28 cellular contexts compared by ENCODE assay signal in genomic region chr18:2368102-2368501, GRCh38.
"Had no signal": no experiment of that assay in that cellular context is flagged by ENCODE, and none has a peak within 500 bp of the region (broad histone marks: within the 10 kb centered on the region; RNA-seq: fewer than 3 reads in every experiment).

No MANE protein-coding gene starts in this region.

- H3K36me3 Mint-ChIP-seq: stimulated activated effector memory CD8-positive, alpha-beta T cell treated with anti-CD3 and anti-CD28 coated beads, Interleukin-12 subunit alpha, Interleukin-12 subunit beta, amount 100 ng/mL, for 72 hours; stimulated activated memory B cell treated with anti-CD40 and anti-IgM and Interleukin-4, amounts not matched to agents 10 μg/mL and 1 μg/mL and 100 μg/mL, for 72 hours; stimulated activated naive B cell treated with anti-CD40 and anti-IgM and Interleukin-4, amounts not matched to agents 10 μg/mL and 1 μg/mL and 100 μg/mL, for 72 hours; type B pancreatic cell had no signal

- H3K27me3 Mint-ChIP-seq: type B pancreatic cell had no signal

- DNase-seq: stimulated activated CD4-positive, alpha-beta T cell treated with anti-CD3 and anti-CD28 coated beads, Interleukin-2, amount 100 ng/mL, for 48 hours; stimulated activated CD4-positive, alpha-beta T cell treated with anti-CD3 and anti-CD28 coated beads, Interleukin-4, amount 100 ng/mL, for 1 hour; stimulated activated CD4-positive, alpha-beta T cell treated with anti-CD3 and anti-CD28 coated beads, Interleukin-4, amount 100 ng/mL, for 24 hours; stimulated activated CD4-positive, alpha-beta T cell treated with anti-CD3 and anti-CD28 coated beads, Interleukin-4, amount 100 ng/mL, for 4 hours; stimulated activated CD8-positive, alpha-beta memory T cell treated with anti-CD3 and anti-CD28 coated beads, Interleukin-4, amount 100 ng/mL, for 48 hours; stimulated activated naive B cell treated with anti-CD40 and anti-IgM and Interleukin-4, amounts not matched to agents 10 μg/mL and 1 μg/mL and 100 μg/mL, for 72 hours; stimulated activated naive CD4-positive, alpha-beta T cell; stimulated activated naive CD4-positive, alpha-beta T cell treated with Interleukin-2 at 50 U/mL for 16 hours; stimulated activated naive CD8-positive, alpha-beta T cell treated with anti-CD3 and anti-CD28 coated beads, Interleukin-15, amount 100 ng/mL, for 72 hours; stimulated activated naive CD8-positive, alpha-beta T cell treated with anti-CD3 and anti-CD28 coated beads, Interleukin-15, Interleukin-2, amounts not matched to agents 100 U/mL and 50 U/mL, for 24 hours; stomach; substantia nigra; testis; thyroid gland; tibial artery; transverse colon; trophoblast cell; upper lobe of left lung; upper lobe of right lung; uterus had no signal

- H3K27ac Mint-ChIP-seq: stimulated activated effector memory CD8-positive, alpha-beta T cell treated with anti-CD3 and anti-CD28 coated beads, Interleukin-12 subunit alpha, Interleukin-12 subunit beta, amount 100 ng/mL, for 72 hours; stimulated activated memory B cell treated with anti-CD40 and anti-IgM and Interleukin-4, amounts not matched to agents 10 μg/mL and 1 μg/mL and 100 μg/mL, for 72 hours; stimulated activated naive B cell treated with anti-CD40 and anti-IgM and Interleukin-4, amounts not matched to agents 10 μg/mL and 1 μg/mL and 100 μg/mL, for 72 hours; stimulated activated naive CD8-positive, alpha-beta T cell treated with anti-CD3 and anti-CD28 coated beads, Interleukin-15, amount 100 ng/mL, for 72 hours; stimulated activated naive CD8-positive, alpha-beta T cell treated with anti-CD3 and anti-CD28 coated beads, Interleukin-15, Interleukin-2, amounts not matched to agents 100 ng/mL and 50 ng/mL, for 24 hours; type B pancreatic cell had no signal

- H3K4me1 ChIP-seq: stomach, suprapubic skin, testis, thyroid gland, tibial artery, tibial nerve, transverse colon, upper lobe of left lung, upper lobe of right lung, uterus, vagina had no signal

- H3K4me3 Mint-ChIP-seq: stimulated activated effector memory CD8-positive, alpha-beta T cell treated with anti-CD3 and anti-CD28 coated beads, Interleukin-12 subunit alpha, Interleukin-12 subunit beta, amount 100 ng/mL, for 72 hours; stimulated activated memory B cell treated with anti-CD40 and anti-IgM and Interleukin-4, amounts not matched to agents 10 μg/mL and 1 μg/mL and 100 μg/mL, for 72 hours; stimulated activated naive B cell treated with anti-CD40 and anti-IgM and Interleukin-4, amounts not matched to agents 10 μg/mL and 1 μg/mL and 100 μg/mL, for 72 hours; stimulated activated naive CD8-positive, alpha-beta T cell treated with anti-CD3 and anti-CD28 coated beads, Interleukin-15, amount 100 ng/mL, for 72 hours; stimulated activated naive CD8-positive, alpha-beta T cell treated with anti-CD3 and anti-CD28 coated beads, Interleukin-15, Interleukin-2, amounts not matched to agents 100 ng/mL and 50 ng/mL, for 24 hours; type B pancreatic cell had no signal

- H3K36me3 ChIP-seq: stomach, suprapubic skin, thoracic aorta, thyroid gland, tibial artery, tibial nerve, transverse colon, upper lobe of left lung, upper lobe of right lung, uterus, vagina had no signal

- H3K27ac ChIP-seq: stomach, suprapubic skin, testis, thoracic aorta, thyroid gland, tibial artery, tibial nerve, transverse colon, upper lobe of left lung, upper lobe of right lung, uterus, vagina had no signal

- H3K9me3 ChIP-seq: stomach, suprapubic skin, testis, thoracic aorta, thyroid gland, tibial artery, transverse colon, upper lobe of left lung, upper lobe of right lung, uterus, vagina had no signal

- H3K4me1 Mint-ChIP-seq: stimulated activated effector memory CD8-positive, alpha-beta T cell treated with anti-CD3 and anti-CD28 coated beads, Interleukin-12 subunit alpha, Interleukin-12 subunit beta, amount 100 ng/mL, for 72 hours; stimulated activated memory B cell treated with anti-CD40 and anti-IgM and Interleukin-4, amounts not matched to agents 10 μg/mL and 1 μg/mL and 100 μg/mL, for 72 hours; stimulated activated naive B cell treated with anti-CD40 and anti-IgM and Interleukin-4, amounts not matched to agents 10 μg/mL and 1 μg/mL and 100 μg/mL, for 72 hours; stimulated activated naive CD8-positive, alpha-beta T cell treated with anti-CD3 and anti-CD28 coated beads, Interleukin-15, amount 100 ng/mL, for 72 hours had no signal

- H3K9me3 Mint-ChIP-seq: stimulated activated effector memory CD8-positive, alpha-beta T cell treated with anti-CD3 and anti-CD28 coated beads, Interleukin-12 subunit alpha, Interleukin-12 subunit beta, amount 100 ng/mL, for 72 hours; stimulated activated memory B cell treated with anti-CD40 and anti-IgM and Interleukin-4, amounts not matched to agents 10 μg/mL and 1 μg/mL and 100 μg/mL, for 72 hours; stimulated activated naive CD8-positive, alpha-beta T cell treated with anti-CD3 and anti-CD28 coated beads, Interleukin-15, amount 100 ng/mL, for 72 hours; stimulated activated naive CD8-positive, alpha-beta T cell treated with anti-CD3 and anti-CD28 coated beads, Interleukin-15, Interleukin-2, amounts not matched to agents 100 ng/mL and 50 ng/mL, for 24 hours; type B pancreatic cell had no signal

- H3K4me3 ChIP-seq: stomach, suprapubic skin, testis, thoracic aorta, thyroid gland, tibial artery, tibial nerve, transverse colon, upper lobe of left lung, upper lobe of right lung, uterus, vagina had no signal

- ATAC-seq: stimulated activated effector memory CD8-positive, alpha-beta T cell treated with anti-CD3 and anti-CD28 coated beads, Interleukin-12 subunit alpha, Interleukin-12 subunit beta, amount 100 ng/mL, for 72 hours; stimulated activated memory B cell treated with anti-CD40 and anti-IgM and Interleukin-4, amounts not matched to agents 10 μg/mL and 1 μg/mL and 100 μg/mL, for 72 hours; stimulated activated naive B cell treated with anti-CD40 and anti-IgM and Interleukin-4, amounts not matched to agents 10 μg/mL and 1 μg/mL and 100 μg/mL, for 72 hours; stimulated activated naive CD8-positive, alpha-beta T cell treated with anti-CD3 and anti-CD28 coated beads, Interleukin-15, amount 100 ng/mL, for 72 hours; stimulated activated naive CD8-positive, alpha-beta T cell treated with anti-CD3 and anti-CD28 coated beads, Interleukin-15, Interleukin-2, amounts not matched to agents 100 U/mL and 50 U/mL, for 24 hours; upper lobe of right lung had no signal
